Comparison of ENCODE assay signal across 32 cellular contexts in genomic region chr1:235130766-235131270, GRCh38. TPM values are rescaled to one million over a fixed set of nuclear protein-coding genes. Genes with fewer than 3 reads are reported as not detected.
DNase-seq lines count a peak whose midpoint lies in the region; ATAC-seq, FAIRE-seq and TF ChIP-seq lines count a peak whose summit lies in the region.
"Had no signal": no experiment of that assay in that cellular context is flagged by ENCODE, and none has a peak within 500 bp of the region (broad histone marks: within the 10 kb centered on the region; RNA-seq: fewer than 3 reads in every experiment).

No MANE protein-coding gene starts in this region.

- POLR2A ChIA-PET in RWPE1 (lab: Yijun Ruan, JAX; ENCODE audit: low non-redundant PET) = no interaction called here

- DNase-seq in activated naive CD4-positive, alpha-beta T cell treated with anti-CD3 and anti-CD28 coated beads, Interleukin-2, amount 50 U/mL, for 72 hours (ENCODE audit: low spot score in 2 of 2) = no peak
- DNase-seq in activated naive CD4-positive, alpha-beta T cell treated with anti-CD3 and anti-CD28 coated beads, Interleukin-2, amount 50 U/mL, for 16 hours = no peak
- DNase-seq in RWPE1 (ENCODE audit: low spot score) (no peak), immature natural killer cell (no peak), NCI-H510A (lab: John Stamatoyannopoulos, UW) (no peak), RCC 7860 (ENCODE audit: low spot score) (no peak)
- peak in 1 of 2 donors; percentile 43 for DNase-seq in stimulated activated effector memory CD8-positive, alpha-beta T cell treated with anti-CD3 and anti-CD28 coated beads, Interleukin-12 subunit alpha, Interleukin-12 subunit beta, amount 100 ng/mL, for 72 hours (ENCODE audit: low spot score in 2 of 2)
- DNase-seq: activated CD4-positive, alpha-beta T cell treated with anti-CD3 and anti-CD28 coated beads for 36 hours; activated naive CD4-positive, alpha-beta T cell treated with Interleukin-2 at 50 U/mL for 16 hours; activated T-cell treated with anti-CD3 and anti-CD28 coated beads, Interleukin-2, amount 50 U/mL, for 72 hours; AML-193; colonic mucosa; DMS153; effector CD4-positive, alpha-beta T cell; H7; hypothalamus; left cardiac atrium; MV-4-11; NCI-H1436; NCI-H2081; NCI-H2227 treated with DMSO at 0.1 percent for 48 hours; NCI-H526 treated with DMSO at 0.1 percent for 48 hours; PC-9; SHP77; stimulated activated CD4-positive, alpha-beta T cell treated with anti-CD3 and anti-CD28 coated beads, Interleukin-12 subunit alpha, Interleukin-12 subunit beta, amount 100 ng/mL, for 4 hours; stimulated activated CD4-positive, alpha-beta T cell treated with anti-CD3 and anti-CD28 coated beads, Interleukin-2, amount 100 ng/mL, for 48 hours; transverse colon had no signal

- FAIRE-seq in RCC 7860 (lab: Jason Lieb, UNC) = no peak
- FAIRE-seq: bronchial epithelial cell, GM12878 had no signal

- H3K27ac ChIP-seq in RWPE1 = peak overlapping the region; percentile 26; the same call in 1 of the 2 replicates
- H3K27ac ChIP-seq: colonic mucosa, transverse colon had no signal

- peaks cover 16 to 37% of the 10 kb centered on the region in 2 donors for H3K36me3 Mint-ChIP-seq in activated naive CD4-positive, alpha-beta T cell treated with anti-CD3 and anti-CD28 coated beads, Interleukin-2, amount 50 U/mL, for 72 hours
- peaks cover 0 to 13% (median 9%) of the 10 kb centered on the region in 3 donors for H3K36me3 Mint-ChIP-seq in immature natural killer cell
- H3K36me3 Mint-ChIP-seq in stimulated activated effector memory CD8-positive, alpha-beta T cell treated with anti-CD3 and anti-CD28 coated beads, Interleukin-12 subunit alpha, Interleukin-12 subunit beta, amount 100 ng/mL, for 72 hours = peaks cover 98% of the 10 kb centered on the region

- TF ChIP-seq CTCF in RWPE1 (conservative IDR thresholded peaks at IDR 0.05; ENCODE audit: low read depth) = no peak

- CTCF ChIA-PET in RWPE1 (lab: Yijun Ruan, JAX) = no interaction called here

- H3K9me3 Mint-ChIP-seq in activated naive CD4-positive, alpha-beta T cell treated with anti-CD3 and anti-CD28 coated beads, Interleukin-2, amount 50 U/mL, for 72 hours = no peaks in the 10 kb centered on the region
- no peaks in the 10 kb centered on the region for H3K9me3 Mint-ChIP-seq in immature natural killer cell
- no peaks in the 10 kb centered on the region for H3K9me3 Mint-ChIP-seq in stimulated activated effector memory CD8-positive, alpha-beta T cell treated with anti-CD3 and anti-CD28 coated beads, Interleukin-12 subunit alpha, Interleukin-12 subunit beta, amount 100 ng/mL, for 72 hours
- H3K9me3 Mint-ChIP-seq: activated T-cell treated with anti-CD3 and anti-CD28 coated beads, Interleukin-2, amount 50 U/mL, for 72 hours; T-helper 2 cell treated with Interferon-gamma antibody and Interleukin-4, amounts not matched to agents 5 μg/mL and 100 μg/mL, for 36 hours had no signal

- peaks cover 5 to 18% (median 14%) of the 10 kb centered on the region in 3 donors for H3K27me3 Mint-ChIP-seq in immature natural killer cell (ENCODE audit: low read depth in 3 of 3)
- H3K27me3 Mint-ChIP-seq: activated CD4-positive, alpha-beta T cell treated with anti-CD3 and anti-CD28 coated beads for 36 hours had no signal

- H3K4me1 Mint-ChIP-seq in immature natural killer cell = peaks cover 32 to 35% of the 10 kb centered on the region in 2 donors
- H3K4me1 Mint-ChIP-seq in stimulated activated effector memory CD8-positive, alpha-beta T cell treated with anti-CD3 and anti-CD28 coated beads, Interleukin-12 subunit alpha, Interleukin-12 subunit beta, amount 100 ng/mL, for 72 hours = peaks cover 31% of the 10 kb centered on the region

- H3K27ac Mint-ChIP-seq in activated naive CD4-positive, alpha-beta T cell treated with anti-CD3 and anti-CD28 coated beads, Interleukin-2, amount 50 U/mL, for 72 hours = peak overlapping the region; percentile 37 to 85
- peak overlapping the region in 4 of 6 donors; percentile 17 to 72 (median 49) for H3K27ac Mint-ChIP-seq in immature natural killer cell
- H3K27ac Mint-ChIP-seq in stimulated activated effector memory CD8-positive, alpha-beta T cell treated with anti-CD3 and anti-CD28 coated beads, Interleukin-12 subunit alpha, Interleukin-12 subunit beta, amount 100 ng/mL, for 72 hours = peak overlapping the region; percentile 20

- no peak for ATAC-seq in activated naive CD4-positive, alpha-beta T cell treated with anti-CD3 and anti-CD28 coated beads, Interleukin-2, amount 50 U/mL, for 72 hours
- no peak for ATAC-seq in stimulated activated effector memory CD8-positive, alpha-beta T cell treated with anti-CD3 and anti-CD28 coated beads, Interleukin-12 subunit alpha, Interleukin-12 subunit beta, amount 100 ng/mL, for 72 hours
- ATAC-seq in HG03097 (IDR thresholded peaks at IDR 0.05; ENCODE audit: low FRiP score, unreplicated experiment) = no peak
- ATAC-seq: activated CD4-positive, alpha-beta T cell treated with anti-CD3 and anti-CD28 coated beads for 36 hours; activated T-cell treated with anti-CD3 and anti-CD28 coated beads, Interleukin-2, amount 50 U/mL, for 72 hours; GM12878; left cardiac atrium; sciatic nerve had no signal

- H3K4me3 Mint-ChIP-seq in immature natural killer cell = no peak overlapping the region
- H3K4me3 Mint-ChIP-seq in stimulated activated effector memory CD8-positive, alpha-beta T cell treated with anti-CD3 and anti-CD28 coated beads, Interleukin-12 subunit alpha, Interleukin-12 subunit beta, amount 100 ng/mL, for 72 hours = no peak overlapping the region
- H3K4me3 Mint-ChIP-seq: activated CD4-positive, alpha-beta T cell treated with anti-CD3 and anti-CD28 coated beads for 36 hours; activated T-cell treated with anti-CD3 and anti-CD28 coated beads, Interleukin-2, amount 50 U/mL, for 72 hours; T-helper 2 cell treated with Interferon-gamma antibody and Interleukin-4, amounts not matched to agents 5 μg/mL and 100 μg/mL, for 36 hours had no signal

RNA-seq across cellular contexts. Expression of gene TOMM20, which starts 2.2 kb away (rescaled TPM):
- total RNA-seq in activated naive CD4-positive, alpha-beta T cell treated with anti-CD3 and anti-CD28 coated beads, Interleukin-2, amount 50 U/mL, for 72 hours = 100 to 1,000 TPM; 144 to 147 TPM
- 10 to 100 TPM; 23.6 to 32.4 (median 29.4) TPM for polyA plus RNA-seq in immature natural killer cell

RNA-seq across cellular contexts. Expression of gene RBM34, which starts 30.2 kb away (rescaled TPM):
- 100 to 1,000 TPM; 132 to 142 TPM for total RNA-seq in activated naive CD4-positive, alpha-beta T cell treated with anti-CD3 and anti-CD28 coated beads, Interleukin-2, amount 50 U/mL, for 72 hours
- 10 to 100 TPM; 42.2 to 72.6 (median 57.7) TPM for polyA plus RNA-seq in immature natural killer cell
